36 cellular contexts compared by ENCODE assay signal in genomic region chr1:193747579-193747978, GRCh38.
DNase-seq lines count a peak whose midpoint lies in the region; ATAC-seq, FAIRE-seq and TF ChIP-seq lines count a peak whose summit lies in the region.
"Had no signal": no experiment of that assay in that cellular context is flagged by ENCODE, and none has a peak within 500 bp of the region (broad histone marks: within the 10 kb centered on the region; RNA-seq: fewer than 3 reads in every experiment).

No MANE protein-coding gene starts in this region.

- no peak overlapping the region for H4K91ac ChIP-seq in IMR-90 (ENCODE audit: insufficient read depth, low read depth, low read length)

- H3K9ac ChIP-seq in IMR-90 (ENCODE audit: low read depth, low read length) (no peak overlapping the region), astrocyte (ENCODE audit: low read length) (no peak overlapping the region), fibroblast of lung (ENCODE audit: insufficient read depth, low read length) (no peak overlapping the region)
- H3K9ac ChIP-seq: neural progenitor cell, parathyroid adenoma had no signal

- H3K4me1 ChIP-seq in IMR-90 (ENCODE audit: control insufficient read depth, insufficient read depth, low read length) (no peaks in the 10 kb centered on the region), astrocyte (ENCODE audit: insufficient read depth, low read length) (no peaks in the 10 kb centered on the region), fibroblast of lung (ENCODE audit: control insufficient read depth, extremely low read depth, insufficient read depth, low read length) (no peaks in the 10 kb centered on the region)
- H3K4me1 ChIP-seq: esophagus muscularis mucosa, neural progenitor cell, parathyroid adenoma, right atrium auricular region had no signal

- intact Hi-C loops in IMR-90 (cut with micrococcal nuclease), result no loop called here
- intact Hi-C loops in head of caudate nucleus (cut with DNase I), result no loop called here

- no peaks in the 10 kb centered on the region for H3K79me2 ChIP-seq in astrocyte (ENCODE audit: insufficient read depth, low read length)
- no peaks in the 10 kb centered on the region for H3K79me2 ChIP-seq in fibroblast of lung (ENCODE audit: control insufficient read depth, insufficient read depth, low read length)
- H3K79me2 ChIP-seq: parathyroid adenoma had no signal

- H3K4me3 Mint-ChIP-seq in astrocyte (ENCODE audit: unreplicated experiment), result no peak overlapping the region
- H3K4me3 Mint-ChIP-seq: activated CD4-positive, alpha-beta T cell treated with anti-CD3 and anti-CD28 coated beads for 36 hours; activated CD8-positive, alpha-beta T cell treated with anti-CD3 and anti-CD28 coated beads for 36 hours; activated naive CD4-positive, alpha-beta T cell treated with anti-CD3 and anti-CD28 coated beads, Interleukin-2, amount 10 ng/mL, durations not matched to agents 7 days and 5 days; activated T-helper 1 cell treated with anti-CD3 and anti-CD28 coated beads, Interleukin-12 subunit alpha, Interleukin-12 subunit beta, Interleukin-2, Interleukin-4 antibody, amounts not matched to agents 30 ng/mL and 10 ng/mL and 1 ng/mL, durations not matched to agents 14 hours and 24 hours and 36 hours; CD4-positive, alpha-beta T cell; dendritic cell treated with granulocyte-macrophage colony-stimulating factor and Interleukin-4, amounts not matched to agents 40 ng/mL and 50 ng/mL, for 4 days; immature natural killer cell; neural progenitor cell; stimulated activated naive B cell treated with anti-CD40 and anti-IgM and Interleukin-4, amounts not matched to agents 10 μg/mL and 1 μg/mL and 100 μg/mL, for 72 hours had no signal

- no peak overlapping the region for H3K4me2 ChIP-seq in IMR-90 (ENCODE audit: low read depth, low read length)
- no peak overlapping the region for H3K4me2 ChIP-seq in astrocyte (ENCODE audit: low read length)
- no peak overlapping the region for H3K4me2 ChIP-seq in fibroblast of lung (ENCODE audit: extremely low read depth, insufficient read depth, low read length)
- H3K4me2 ChIP-seq: neural progenitor cell had no signal

- no peak overlapping the region for H3K4me3 ChIP-seq in IMR-90 (ENCODE audit: insufficient read depth, low read depth, low read length)
- no peak overlapping the region for H3K4me3 ChIP-seq in astrocyte (ENCODE audit: insufficient read depth, low read depth, low read length)
- no peak overlapping the region for H3K4me3 ChIP-seq in fibroblast of lung (replicated peaks in 1 of 4; ENCODE audit: control extremely low read depth in 1 of 4, insufficient read depth in 1 of 4, low read depth in 3 of 4, low read length in 4 of 4)
- H3K4me3 ChIP-seq: esophagus muscularis mucosa, neural progenitor cell, right atrium auricular region had no signal

- no peak overlapping the region for H3K23ac ChIP-seq in IMR-90 (ENCODE audit: low read depth, low read length)

- H3K27me3 ChIP-seq in IMR-90 (ENCODE audit: control insufficient read depth, insufficient read depth, low read length), result no peaks in the 10 kb centered on the region
- H3K27me3 ChIP-seq in astrocyte (ENCODE audit: insufficient read depth, low read length), result no peaks in the 10 kb centered on the region
- H3K27me3 ChIP-seq in fibroblast of lung (ENCODE audit: control insufficient read depth, insufficient read depth, low read length), result no peaks in the 10 kb centered on the region
- H3K27me3 ChIP-seq: esophagus muscularis mucosa, neural progenitor cell, right atrium auricular region had no signal

- ATAC-seq in IMR-90 (ENCODE audit: low read depth) (0 out of 2 replicates have a peak, but pooled peaks have one; percentile 32), HG02759 (IDR thresholded peaks at IDR 0.05; ENCODE audit: unreplicated experiment) (no peak), HG03135 (IDR thresholded peaks at IDR 0.05; ENCODE audit: unreplicated experiment) (no peak)
- ATAC-seq: activated CD4-positive, alpha-beta T cell treated with anti-CD3 and anti-CD28 coated beads for 36 hours; activated CD8-positive, alpha-beta T cell treated with anti-CD3 and anti-CD28 coated beads for 36 hours; left lobe of liver; Right ventricle myocardium inferior; stimulated activated naive B cell treated with anti-CD40 and anti-IgM and Interleukin-4, amounts not matched to agents 10 μg/mL and 1 μg/mL and 100 μg/mL, for 72 hours had no signal

- no peak for TF ChIP-seq CTCF in IMR-90 (conservative IDR thresholded peaks at IDR 0.05; ENCODE audit: low read depth, low read length)
- TF ChIP-seq CTCF in astrocyte (IDR thresholded peaks at IDR 0.05; ENCODE audit: insufficient read depth, low read depth, low read length), result no peak
- no peak for TF ChIP-seq CTCF in fibroblast of lung (conservative IDR thresholded peaks at IDR 0.05 in 1 of 2, IDR thresholded peaks at IDR 0.05 in 1 of 2; ENCODE audit: low read depth in 1 of 2, low read length in 2 of 2)

- no peak for TF ChIP-seq RAD21 in IMR-90 (IDR thresholded peaks at IDR 0.05; ENCODE audit: low read length)

- H3K9me3 ChIP-seq in IMR-90 (ENCODE audit: control insufficient read depth, insufficient read depth, low read length), result no peaks in the 10 kb centered on the region
- H3K9me3 ChIP-seq in astrocyte (ENCODE audit: insufficient read depth, low read depth, low read length), result no peaks in the 10 kb centered on the region
- H3K9me3 ChIP-seq in fibroblast of lung (ENCODE audit: control insufficient read depth, insufficient read depth, low read depth, low read length), result no peaks in the 10 kb centered on the region
- H3K9me3 ChIP-seq: esophagus muscularis mucosa, right atrium auricular region had no signal

- H2AFZ ChIP-seq in IMR-90 (replicated peaks; ENCODE audit: low read length, poor library complexity) (no peak overlapping the region), astrocyte (ENCODE audit: low read depth, low read length) (no peak overlapping the region), fibroblast of lung (ENCODE audit: low read length) (no peak overlapping the region)
- H2AFZ ChIP-seq: neural progenitor cell, parathyroid adenoma had no signal

- no peak overlapping the region for H2BK20ac ChIP-seq in IMR-90 (ENCODE audit: low read depth, low read length)

- H3K4me1 Mint-ChIP-seq in astrocyte (ENCODE audit: low read depth, unreplicated experiment), result no peaks in the 10 kb centered on the region
- H3K4me1 Mint-ChIP-seq: activated CD4-positive, alpha-beta T cell treated with anti-CD3 and anti-CD28 coated beads for 36 hours; activated naive CD4-positive, alpha-beta T cell treated with anti-CD3 and anti-CD28 coated beads, Interleukin-2, amount 10 ng/mL, durations not matched to agents 7 days and 5 days; immature natural killer cell; neural progenitor cell; stimulated activated naive B cell treated with anti-CD40 and anti-IgM and Interleukin-4, amounts not matched to agents 10 μg/mL and 1 μg/mL and 100 μg/mL, for 72 hours had no signal

- CTCF ChIA-PET in IMR-90 (lab: Yijun Ruan, JAX), result no interaction called here

- no peak overlapping the region for H3K56ac ChIP-seq in IMR-90 (ENCODE audit: extremely low read depth, insufficient read depth, low read length)

- no peaks in the 10 kb centered on the region for H3K79me1 ChIP-seq in IMR-90 (ENCODE audit: low read depth in 1 of 2, low read length in 2 of 2)

- H2AK5ac ChIP-seq in IMR-90 (ENCODE audit: low read depth, low read length), result no peak overlapping the region

- no CpG with 5 or more reads among the region's 1 CpG for WGBS in IMR-90 (ENCODE audit: extremely low coverage in 2 of 2, insufficient read length in 1 of 2), 2 experiments

- no peak overlapping the region for H3K4ac ChIP-seq in IMR-90 (ENCODE audit: low read depth, low read length)

- in situ Hi-C loops in IMR-90 (cut with MboI; ENCODE audit: low sequenced_read_pairs), result no loop called here

- TF ChIP-seq POLR2A in IMR-90 (IDR thresholded peaks at IDR 0.05; ENCODE audit: low read depth, low read length), result no peak

- BruUV-seq in IMR-90 (replicated peaks; lab: Mats Ljungman, UMichigan), result no TSS peak

- DNase-seq in EL (peak; percentile 42), IMR-90 (peak; percentile 69), astrocyte (ENCODE audit: low read depth) (peak; percentile 74), fibroblast of lung (ENCODE audit: low read depth in 2 of 2) (peak; percentile 68 to 77), T-helper 9 cell (no peak), head of caudate nucleus (no peak)
- DNase-seq: activated CD4-positive, alpha-beta T cell treated with anti-CD3 and anti-CD28 coated beads for 36 hours; activated CD8-positive, alpha-beta memory T cell treated with anti-CD3 and anti-CD28 coated beads, Interleukin-2, amount 50 U/mL, for 48 hours; activated CD8-positive, alpha-beta T cell treated with anti-CD3 and anti-CD28 coated beads for 36 hours; activated naive CD4-positive, alpha-beta T cell treated with anti-CD3 and anti-CD28 coated beads, Interleukin-2, amount 10 ng/mL, durations not matched to agents 7 days and 5 days; amygdala; CD4-positive, alpha-beta T cell; central memory CD4-positive, alpha-beta T cell; DND-41; H7; immature natural killer cell; NCI-H1092 treated with DMSO at 0.1 percent for 48 hours; NCI-H187 treated with DMSO at 0.1 percent for 48 hours; NCI-H2171; NCI-H524; small intestine; stimulated activated naive B cell treated with anti-CD40 and anti-IgM and Interleukin-4, amounts not matched to agents 10 μg/mL and 1 μg/mL and 100 μg/mL, for 72 hours; substantia nigra; T-helper 2 cell; trophoblast cell had no signal

- POLR2A ChIA-PET in IMR-90 (lab: Charles Lee; ENCODE audit: unreplicated experiment), result no interaction called here

- no peak for FAIRE-seq in astrocyte (lab: Jason Lieb, UNC)

- H3K18ac ChIP-seq in IMR-90 (ENCODE audit: low read depth, low read length), result no peak overlapping the region

- H3K27me3 Mint-ChIP-seq in astrocyte (ENCODE audit: low read depth, unreplicated experiment), result no peaks in the 10 kb centered on the region
- H3K27me3 Mint-ChIP-seq: activated CD4-positive, alpha-beta T cell treated with anti-CD3 and anti-CD28 coated beads for 36 hours; activated CD8-positive, alpha-beta T cell treated with anti-CD3 and anti-CD28 coated beads for 36 hours; activated naive CD4-positive, alpha-beta T cell treated with anti-CD3 and anti-CD28 coated beads, Interleukin-2, amount 10 ng/mL, durations not matched to agents 7 days and 5 days; CD4-positive, alpha-beta T cell; dendritic cell treated with granulocyte-macrophage colony-stimulating factor and Interleukin-4, amounts not matched to agents 40 ng/mL and 50 ng/mL, for 4 days; stimulated activated naive B cell treated with anti-CD40 and anti-IgM and Interleukin-4, amounts not matched to agents 10 μg/mL and 1 μg/mL and 100 μg/mL, for 72 hours had no signal

- H2AK9ac ChIP-seq in IMR-90 (replicated peaks; ENCODE audit: low read depth, low read length, poor library complexity), result no peak overlapping the region

- H3K27ac ChIP-seq in IMR-90 (ENCODE audit: insufficient read depth, low read length) (no peak overlapping the region), astrocyte (ENCODE audit: low read depth, low read length) (no peak overlapping the region), fibroblast of lung (ENCODE audit: insufficient read depth, low read length) (no peak overlapping the region)
- H3K27ac ChIP-seq: esophagus muscularis mucosa, neural progenitor cell, parathyroid adenoma, right atrium auricular region, VCaP had no signal

- dilution Hi-C loops in IMR-90 (cut with HindIII; ENCODE audit: low sequenced_read_pairs, unreplicated experiment), result no loop called here

- no peaks in the 10 kb centered on the region for H3K9me1 ChIP-seq in IMR-90 (ENCODE audit: insufficient read depth, low read length)

- no peak overlapping the region for H2BK5ac ChIP-seq in IMR-90 (ENCODE audit: low read depth, low read length, poor library complexity, severe bottlenecking)

- no peak overlapping the region for H3K27ac Mint-ChIP-seq in astrocyte (ENCODE audit: unreplicated experiment)
- H3K27ac Mint-ChIP-seq: activated CD4-positive, alpha-beta T cell treated with anti-CD3 and anti-CD28 coated beads for 36 hours; activated CD8-positive, alpha-beta T cell treated with anti-CD3 and anti-CD28 coated beads for 36 hours; activated naive CD4-positive, alpha-beta T cell treated with anti-CD3 and anti-CD28 coated beads, Interleukin-2, amount 10 ng/mL, durations not matched to agents 7 days and 5 days; activated T-helper 1 cell treated with anti-CD3 and anti-CD28 coated beads, Interleukin-12 subunit alpha, Interleukin-12 subunit beta, Interleukin-2, Interleukin-4 antibody, amounts not matched to agents 30 ng/mL and 10 ng/mL and 1 ng/mL, durations not matched to agents 14 hours and 24 hours and 36 hours; CD4-positive, alpha-beta T cell; dendritic cell treated with granulocyte-macrophage colony-stimulating factor and Interleukin-4, amounts not matched to agents 40 ng/mL and 50 ng/mL, for 4 days; immature natural killer cell; neural progenitor cell; stimulated activated naive B cell treated with anti-CD40 and anti-IgM and Interleukin-4, amounts not matched to agents 10 μg/mL and 1 μg/mL and 100 μg/mL, for 72 hours had no signal

- H4K8ac ChIP-seq in IMR-90 (ENCODE audit: low read depth in 2 of 2, low read length in 2 of 2), result no peak overlapping the region

- H3K36me3 Mint-ChIP-seq in astrocyte (ENCODE audit: low read depth, unreplicated experiment), result no peaks in the 10 kb centered on the region
- H3K36me3 Mint-ChIP-seq: activated naive CD4-positive, alpha-beta T cell treated with anti-CD3 and anti-CD28 coated beads, Interleukin-2, amount 10 ng/mL, durations not matched to agents 7 days and 5 days; immature natural killer cell; neural progenitor cell; stimulated activated naive B cell treated with anti-CD40 and anti-IgM and Interleukin-4, amounts not matched to agents 10 μg/mL and 1 μg/mL and 100 μg/mL, for 72 hours had no signal

- H3K14ac ChIP-seq in IMR-90 (replicated peaks; ENCODE audit: low read depth, low read length), result no peak overlapping the region

- no peak overlapping the region for H2BK120ac ChIP-seq in IMR-90 (ENCODE audit: low read depth, low read length)

- no peaks in the 10 kb centered on the region for H4K20me1 ChIP-seq in IMR-90 (ENCODE audit: insufficient read depth, low read length)
- no peaks in the 10 kb centered on the region for H4K20me1 ChIP-seq in astrocyte (ENCODE audit: insufficient read depth, low read length)
- no peaks in the 10 kb centered on the region for H4K20me1 ChIP-seq in fibroblast of lung (ENCODE audit: control insufficient read depth, extremely low read depth, insufficient read depth, low read length)

- H3K36me3 ChIP-seq in IMR-90 (ENCODE audit: control insufficient read depth, insufficient read depth, low read length) (no peaks in the 10 kb centered on the region), astrocyte (ENCODE audit: insufficient read depth, low read length) (no peaks in the 10 kb centered on the region), fibroblast of lung (ENCODE audit: control insufficient read depth, insufficient read depth, low read length) (no peaks in the 10 kb centered on the region)
- H3K36me3 ChIP-seq: esophagus muscularis mucosa, neural progenitor cell, right atrium auricular region had no signal

- no peak overlapping the region for H2BK15ac ChIP-seq in IMR-90 (ENCODE audit: low read depth, low read length)

- no peak overlapping the region for H4K5ac ChIP-seq in IMR-90 (ENCODE audit: low read depth, low read length)

- H3K9me3 Mint-ChIP-seq in astrocyte (ENCODE audit: unreplicated experiment), result no peaks in the 10 kb centered on the region
- H3K9me3 Mint-ChIP-seq: activated CD8-positive, alpha-beta T cell treated with anti-CD3 and anti-CD28 coated beads for 36 hours; activated naive CD4-positive, alpha-beta T cell treated with anti-CD3 and anti-CD28 coated beads, Interleukin-2, amount 10 ng/mL, durations not matched to agents 7 days and 5 days; activated T-helper 1 cell treated with anti-CD3 and anti-CD28 coated beads, Interleukin-12 subunit alpha, Interleukin-12 subunit beta, Interleukin-2, Interleukin-4 antibody, amounts not matched to agents 30 ng/mL and 10 ng/mL and 1 ng/mL, durations not matched to agents 14 hours and 24 hours and 36 hours; CD4-positive, alpha-beta T cell; dendritic cell treated with granulocyte-macrophage colony-stimulating factor and Interleukin-4, amounts not matched to agents 40 ng/mL and 50 ng/mL, for 4 days; immature natural killer cell; neural progenitor cell; stimulated activated naive B cell treated with anti-CD40 and anti-IgM and Interleukin-4, amounts not matched to agents 10 μg/mL and 1 μg/mL and 100 μg/mL, for 72 hours had no signal

Comparison
In these comparisons a context has a peak if more than half of its experiments do, and no peak if none do; other contexts are left out.
1. DNase-seq: peak in EL (single experiment), IMR-90 (single experiment), astrocyte (single experiment) and fibroblast of lung (2 of 2); none in T-helper 9 cell (single experiment) and head of caudate nucleus (0 of 42).